Comparison of ENCODE assay signal across 23 cellular contexts in the genomic region with DNA sequence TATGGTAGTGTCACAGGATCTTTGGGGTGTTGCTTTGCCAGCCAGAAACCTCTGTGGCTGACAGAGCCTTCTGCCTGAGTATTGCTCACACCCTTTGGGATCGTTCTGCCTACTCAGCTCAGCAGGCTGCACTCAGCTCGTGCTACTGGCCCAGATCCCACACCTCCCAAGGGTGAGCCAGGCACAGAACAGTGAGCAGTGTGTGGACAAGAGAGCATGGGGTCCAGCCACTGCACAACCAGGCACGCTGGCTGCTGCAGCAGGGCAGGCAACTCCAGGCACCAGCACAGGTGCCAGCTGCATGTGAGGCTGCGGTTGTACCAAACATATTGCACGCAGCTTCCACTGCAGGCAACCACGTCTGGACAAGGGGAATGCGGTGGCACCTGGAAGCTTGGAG.
"Had no signal": no experiment of that assay in that cellular context is flagged by ENCODE, and none has a peak within 500 bp of the region (broad histone marks: within the 10 kb centered on the region; RNA-seq: fewer than 3 reads in every experiment).

No MANE protein-coding gene starts in this region.

- H3K9me3 ChIP-seq: colonic mucosa, esophagus squamous epithelium, heart right ventricle, neutrophil, sigmoid colon, testis, upper lobe of left lung had no signal

- DNase-seq: activated CD4-positive, alpha-beta memory T cell treated with anti-CD3 and anti-CD28 coated beads for 36 hours; activated CD4-positive, alpha-beta T cell treated with anti-CD3 and anti-CD28 coated beads for 48 hours; activated effector memory CD4-positive, alpha-beta T cell treated with Interleukin-2 at 50 U/mL for 16 hours; activated naive CD4-positive, alpha-beta T cell treated with anti-CD3 and anti-CD28 coated beads for 36 hours; activated naive CD8-positive, alpha-beta T cell treated with anti-CD3 and anti-CD28 coated beads, Interleukin-2, amount 10 ng/mL, durations not matched to agents 7 days and 5 days; activated T-cell treated with anti-CD3 and anti-CD28 coated beads, Interleukin-2, amount 50 U/mL, for 72 hours; colonic mucosa; endodermal cell; esophagus squamous epithelium; mammary epithelial cell; midbrain; natural killer cell; sigmoid colon; stimulated activated CD4-positive, alpha-beta T cell treated with anti-CD3 and anti-CD28 coated beads, Interleukin-4, amount 100 ng/mL, for 1 hour; stimulated activated naive CD4-positive, alpha-beta T cell; SW 1271; T-helper 17 cell; testis had no signal

- H3K9ac ChIP-seq: parathyroid adenoma had no signal

- H3K79me2 ChIP-seq: parathyroid adenoma had no signal

- H2AFZ ChIP-seq: parathyroid adenoma had no signal

- H3K4me1 ChIP-seq: upper lobe of left lung had no signal

- H3K27ac ChIP-seq: colonic mucosa, esophagus squamous epithelium, heart right ventricle, neutrophil, parathyroid adenoma, sigmoid colon, testis, upper lobe of left lung had no signal

- H3K4me3 ChIP-seq: colonic mucosa, esophagus squamous epithelium, heart right ventricle, sigmoid colon, testis, upper lobe of left lung had no signal

- H3K36me3 ChIP-seq: colonic mucosa, sigmoid colon had no signal

- FAIRE-seq: bronchial epithelial cell had no signal

- H3K27me3 ChIP-seq: colonic mucosa, esophagus squamous epithelium, heart right ventricle, neutrophil, sigmoid colon, testis, upper lobe of left lung had no signal
